In the genomic region with DNA sequence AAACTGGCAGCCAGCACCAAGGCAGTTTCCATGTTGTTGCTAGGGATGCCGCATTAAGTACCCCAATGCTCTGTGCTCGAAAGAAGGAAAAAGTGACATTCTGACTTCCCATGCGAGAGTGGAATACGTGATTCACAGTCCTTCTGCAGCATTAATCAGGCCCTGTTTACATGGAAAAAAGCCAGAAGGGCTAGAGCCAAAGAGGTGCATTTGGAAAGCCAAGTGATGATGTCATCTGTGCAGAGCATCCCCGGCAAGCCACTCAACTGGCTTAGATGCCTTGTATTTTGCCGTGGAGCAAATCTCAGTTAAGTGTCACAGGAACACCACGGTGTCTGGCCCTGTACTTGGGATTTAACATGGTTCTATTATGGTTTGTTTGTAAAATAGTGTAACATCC, we compare ENCODE assay signal across 1 cellular context.
TF ChIP-seq lines count a peak whose summit lies in the region.

No MANE protein-coding gene starts in this region.

TF ChIP-seq in IMR-90, 13 proteins besides CTCF, POLR2A, EP300 and RAD21 (continued from another document):
- no peak for TF ChIP-seq BHLHE40 (IDR thresholded peaks at IDR 0.05; ENCODE audit: low read depth, low read length)
- TF ChIP-seq RCOR1 (IDR thresholded peaks at IDR 0.05; ENCODE audit: insufficient replicate concordance, low read length): no peak
- no peak for TF ChIP-seq MAZ (IDR thresholded peaks at IDR 0.05; ENCODE audit: borderline replicate concordance, low read depth, low read length)
TF ChIP-seq in IMR-90: peak in this region for 0.
